Comparison of ENCODE assay signal across 31 cellular contexts in the genomic region with DNA sequence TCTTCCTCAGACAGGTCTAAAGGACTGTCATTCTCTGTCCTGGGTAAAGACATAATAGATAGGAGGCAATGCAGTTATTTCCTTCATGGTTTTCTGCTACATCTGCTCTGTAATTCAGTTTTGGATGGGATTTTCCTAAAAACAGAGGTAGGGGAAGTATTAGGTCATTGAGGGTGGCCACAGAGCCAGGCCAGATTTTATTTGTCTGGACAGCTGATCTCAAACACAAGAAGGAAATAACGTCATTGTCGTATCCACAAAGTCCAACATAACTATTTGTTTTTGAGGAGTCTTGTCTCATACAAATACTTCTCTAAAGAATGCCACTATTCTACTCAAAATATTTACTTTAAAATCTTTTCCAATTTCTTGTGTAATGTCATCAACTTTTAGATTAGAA.
"Had no signal": no experiment of that assay in that cellular context is flagged by ENCODE, and none has a peak within 500 bp of the region (broad histone marks: within the 10 kb centered on the region; RNA-seq: fewer than 3 reads in every experiment).

No MANE protein-coding gene starts in this region.

- H3K4me3 ChIP-seq: adrenal gland, ascending aorta, breast epithelium, cardiac muscle cell had no signal

- ATAC-seq: activated naive CD4-positive, alpha-beta T cell treated with anti-CD3 and anti-CD28 coated beads, Interleukin-2, amount 50 U/mL, for 72 hours; activated naive CD8-positive, alpha-beta T cell treated with anti-CD3 and anti-CD28 coated beads, Interleukin-2, amount 50 U/mL, for 24 hours; activated T-cell treated with anti-CD3 and anti-CD28 coated beads, Interleukin-2, amount 50 U/mL, for 4 hours; activated T-cell treated with anti-CD3 and anti-CD28 coated beads, Interleukin-2, amount 50 U/mL, for 72 hours; activated T-helper 17 cell treated with anti-CD3 and anti-CD28 coated beads, Interleukin-2, amount 50 U/mL, for 72 hours had no signal

- H3K4me1 ChIP-seq: adrenal gland, ascending aorta, breast epithelium had no signal

- H3K9me3 ChIP-seq: adrenal gland, ascending aorta, breast epithelium had no signal

- H3K27me3 ChIP-seq: adrenal gland, ascending aorta, brain microvascular endothelial cell, breast epithelium, cardiac muscle cell had no signal

- DNase-seq: activated effector memory CD4-positive, alpha-beta T cell treated with anti-CD3 and anti-CD28 coated beads, Interleukin-2, amount 50 U/mL, for 16 hours; activated effector memory CD4-positive, alpha-beta T cell treated with Interleukin-2 at 50 U/mL for 16 hours; activated gamma-delta T cell; activated gamma-delta T cell treated with Interleukin-2 at 50 U/mL for 16 hours; activated naive CD4-positive, alpha-beta T cell; activated naive CD4-positive, alpha-beta T cell treated with anti-CD3 and anti-CD28 coated beads for 36 hours; activated naive CD4-positive, alpha-beta T cell treated with anti-CD3 and anti-CD28 coated beads, Interleukin-2, amount 10 ng/mL, durations not matched to agents 7 days and 5 days; activated naive CD4-positive, alpha-beta T cell treated with anti-CD3 and anti-CD28 coated beads, Interleukin-2, amount 50 U/mL, for 16 hours; activated naive CD4-positive, alpha-beta T cell treated with Interleukin-2 at 50 U/mL for 16 hours; activated naive CD8-positive, alpha-beta T cell treated with anti-CD3 and anti-CD28 coated beads for 36 hours; activated naive CD8-positive, alpha-beta T cell treated with anti-CD3 and anti-CD28 coated beads, Interleukin-2, amount 10 ng/mL, durations not matched to agents 7 days and 5 days; activated naive CD8-positive, alpha-beta T cell treated with anti-CD3 and anti-CD28 coated beads, Interleukin-2, amount 50 U/mL, for 24 hours; activated T-cell treated with anti-CD3 and anti-CD28 coated beads for 4 hours; activated T-cell treated with anti-CD3 and anti-CD28 coated beads, Interleukin-2, amount 50 U/mL, for 1 hour; activated T-cell treated with anti-CD3 and anti-CD28 coated beads, Interleukin-2, amount 50 U/mL, for 24 hours; activated T-cell treated with anti-CD3 and anti-CD28 coated beads, Interleukin-2, amount 50 U/mL, for 4 hours; activated T-cell treated with anti-CD3 and anti-CD28 coated beads, Interleukin-2, amount 50 U/mL, for 48 hours; activated T-cell treated with anti-CD3 and anti-CD28 coated beads, Interleukin-2, amount 50 U/mL, for 72 hours; adrenal gland; amniotic stem cell; amygdala; anterior cingulate cortex; aorta; brain microvascular endothelial cell; central memory CD4-positive, alpha-beta T cell; cerebellar nuclear complex had no signal

- H3K36me3 ChIP-seq: adrenal gland, ascending aorta, brain microvascular endothelial cell, breast epithelium, cardiac muscle cell had no signal

- H3K27ac ChIP-seq: adrenal gland, ascending aorta, brain microvascular endothelial cell, breast epithelium, cardiac muscle cell had no signal
